In genomic region chr18:45409971-45410370, GRCh38 we compare ENCODE assay signal across 29 cellular contexts.
"Had no signal": no experiment of that assay in that cellular context is flagged by ENCODE, and none has a peak within 500 bp of the region (broad histone marks: within the 10 kb centered on the region; RNA-seq: fewer than 3 reads in every experiment).

No MANE protein-coding gene starts in this region.

- DNase-seq: activated effector memory CD4-positive, alpha-beta T cell treated with anti-CD3 and anti-CD28 coated beads, Interleukin-2, amount 50 U/mL, for 16 hours; activated effector memory CD4-positive, alpha-beta T cell treated with Interleukin-2 at 50 U/mL for 16 hours; activated gamma-delta T cell; activated gamma-delta T cell treated with Interleukin-2 at 50 U/mL for 16 hours; activated naive CD4-positive, alpha-beta T cell; activated naive CD4-positive, alpha-beta T cell treated with anti-CD3 and anti-CD28 coated beads for 36 hours; activated naive CD4-positive, alpha-beta T cell treated with anti-CD3 and anti-CD28 coated beads, Interleukin-2, amount 10 ng/mL, durations not matched to agents 7 days and 5 days; activated naive CD4-positive, alpha-beta T cell treated with anti-CD3 and anti-CD28 coated beads, Interleukin-2, amount 50 U/mL, for 16 hours; activated naive CD4-positive, alpha-beta T cell treated with Interleukin-2 at 50 U/mL for 16 hours; activated naive CD8-positive, alpha-beta T cell treated with anti-CD3 and anti-CD28 coated beads for 36 hours; activated naive CD8-positive, alpha-beta T cell treated with anti-CD3 and anti-CD28 coated beads, Interleukin-2, amount 10 ng/mL, durations not matched to agents 7 days and 5 days; activated naive CD8-positive, alpha-beta T cell treated with anti-CD3 and anti-CD28 coated beads, Interleukin-2, amount 50 U/mL, for 24 hours; activated T-cell treated with anti-CD3 and anti-CD28 coated beads, Interleukin-2, amount 50 U/mL, for 24 hours; activated T-cell treated with anti-CD3 and anti-CD28 coated beads, Interleukin-2, amount 50 U/mL, for 4 hours; activated T-cell treated with anti-CD3 and anti-CD28 coated beads, Interleukin-2, amount 50 U/mL, for 48 hours; activated T-cell treated with anti-CD3 and anti-CD28 coated beads, Interleukin-2, amount 50 U/mL, for 72 hours; adrenal gland; amniotic stem cell; amygdala; anterior cingulate cortex; aorta; body of pancreas; brain microvascular endothelial cell; caudate nucleus; central memory CD4-positive, alpha-beta T cell; cerebellar nuclear complex had no signal

- H3K9me3 ChIP-seq: adrenal gland, ascending aorta, body of pancreas, breast epithelium had no signal

- H3K36me3 ChIP-seq: adrenal gland, ascending aorta, brain microvascular endothelial cell, breast epithelium, cardiac muscle cell had no signal

- H3K27ac ChIP-seq: adrenal gland, ascending aorta, body of pancreas, brain microvascular endothelial cell, breast epithelium, cardiac muscle cell had no signal

- H3K4me3 ChIP-seq: adrenal gland, ascending aorta, body of pancreas, breast epithelium, cardiac muscle cell had no signal

- H3K4me1 ChIP-seq: adrenal gland, ascending aorta, body of pancreas, breast epithelium had no signal
